19 cellular contexts compared by ENCODE assay signal in the genomic region with DNA sequence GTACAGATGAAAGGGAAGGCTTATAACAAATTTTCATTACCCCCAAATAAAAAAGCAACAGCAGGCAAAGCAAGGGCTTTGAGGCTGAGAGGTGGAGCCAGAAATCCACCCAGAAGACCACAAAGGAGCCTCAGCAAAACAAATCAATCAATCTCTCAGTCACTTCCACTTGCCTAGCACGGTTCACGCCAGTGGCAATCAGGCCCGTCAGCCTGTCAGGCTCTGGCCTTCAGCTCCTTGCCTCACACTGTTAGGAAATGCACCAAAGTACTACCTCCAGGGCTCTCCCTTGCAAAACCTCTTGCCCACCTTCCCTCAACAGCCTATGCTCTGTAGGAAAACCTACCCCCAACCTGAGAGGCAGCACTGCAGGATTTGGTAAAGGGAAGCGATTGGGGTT.
"Had no signal": no experiment of that assay in that cellular context is flagged by ENCODE, and none has a peak within 500 bp of the region (broad histone marks: within the 10 kb centered on the region; RNA-seq: fewer than 3 reads in every experiment).

No MANE protein-coding gene starts in this region.

- H3K4me1 Mint-ChIP-seq: activated naive CD8-positive, alpha-beta T cell treated with anti-CD3 and anti-CD28 coated beads for 36 hours; stimulated activated naive CD8-positive, alpha-beta T cell treated with anti-CD3 and anti-CD28 coated beads, Interleukin-15, amount 100 ng/mL, for 72 hours had no signal

- H3K27me3 Mint-ChIP-seq: progenitor cell of endocrine pancreas had no signal

- DNase-seq: activated CD4-positive, alpha-beta T cell treated with anti-CD3 and anti-CD28 coated beads for 1 hour; activated CD4-positive, alpha-beta T cell treated with anti-CD3 and anti-CD28 coated beads, Interleukin-2, amount 50 U/mL, for 1 hour; activated naive CD4-positive, alpha-beta T cell; activated naive CD8-positive, alpha-beta T cell treated with anti-CD3 and anti-CD28 coated beads for 36 hours; activated T-cell treated with anti-CD3 and anti-CD28 coated beads, Interleukin-2, amount 50 U/mL, for 1 hour; central memory CD4-positive, alpha-beta T cell; dermis blood vessel endothelial cell; effector memory CD4-positive, alpha-beta T cell; hypothalamus; left ventricle myocardium superior; mammary epithelial cell; stimulated activated naive CD8-positive, alpha-beta T cell treated with anti-CD3 and anti-CD28 coated beads, Interleukin-15, amount 100 ng/mL, for 72 hours; T-helper 1 cell; transverse colon; uterus; WERI-Rb-1 had no signal

- H3K4me1 ChIP-seq: transverse colon, uterus had no signal

- H3K9me3 ChIP-seq: transverse colon, uterus had no signal

- H3K4me3 ChIP-seq: transverse colon, uterus had no signal

- H3K36me3 ChIP-seq: transverse colon, uterus, WERI-Rb-1 had no signal

- H3K27ac ChIP-seq: transverse colon, uterus, WERI-Rb-1 had no signal

- H3K27ac Mint-ChIP-seq: activated naive CD8-positive, alpha-beta T cell treated with anti-CD3 and anti-CD28 coated beads for 36 hours; natural killer cell treated with Interleukin-12 subunit alpha and Interleukin-12 subunit beta and Interleukin-15 and Interleukin-18, amount 100 ng/mL, for 72 hours; stimulated activated naive CD8-positive, alpha-beta T cell treated with anti-CD3 and anti-CD28 coated beads, Interleukin-15, amount 100 ng/mL, for 72 hours had no signal

- H3K36me3 Mint-ChIP-seq: activated naive CD8-positive, alpha-beta T cell treated with anti-CD3 and anti-CD28 coated beads for 36 hours had no signal

- H3K4me3 Mint-ChIP-seq: activated naive CD8-positive, alpha-beta T cell treated with anti-CD3 and anti-CD28 coated beads for 36 hours; natural killer cell treated with Interleukin-12 subunit alpha and Interleukin-12 subunit beta and Interleukin-15 and Interleukin-18, amount 100 ng/mL, for 72 hours; stimulated activated naive CD8-positive, alpha-beta T cell treated with anti-CD3 and anti-CD28 coated beads, Interleukin-15, amount 100 ng/mL, for 72 hours had no signal

- ATAC-seq: esophagus mucosa, left ventricle myocardium superior had no signal

- H3K9me3 Mint-ChIP-seq: natural killer cell treated with Interleukin-12 subunit alpha and Interleukin-12 subunit beta and Interleukin-15 and Interleukin-18, amount 100 ng/mL, for 72 hours had no signal

- H3K27me3 ChIP-seq: transverse colon, uterus had no signal
